1 cellular context compared by ENCODE assay signal in the genomic region with DNA sequence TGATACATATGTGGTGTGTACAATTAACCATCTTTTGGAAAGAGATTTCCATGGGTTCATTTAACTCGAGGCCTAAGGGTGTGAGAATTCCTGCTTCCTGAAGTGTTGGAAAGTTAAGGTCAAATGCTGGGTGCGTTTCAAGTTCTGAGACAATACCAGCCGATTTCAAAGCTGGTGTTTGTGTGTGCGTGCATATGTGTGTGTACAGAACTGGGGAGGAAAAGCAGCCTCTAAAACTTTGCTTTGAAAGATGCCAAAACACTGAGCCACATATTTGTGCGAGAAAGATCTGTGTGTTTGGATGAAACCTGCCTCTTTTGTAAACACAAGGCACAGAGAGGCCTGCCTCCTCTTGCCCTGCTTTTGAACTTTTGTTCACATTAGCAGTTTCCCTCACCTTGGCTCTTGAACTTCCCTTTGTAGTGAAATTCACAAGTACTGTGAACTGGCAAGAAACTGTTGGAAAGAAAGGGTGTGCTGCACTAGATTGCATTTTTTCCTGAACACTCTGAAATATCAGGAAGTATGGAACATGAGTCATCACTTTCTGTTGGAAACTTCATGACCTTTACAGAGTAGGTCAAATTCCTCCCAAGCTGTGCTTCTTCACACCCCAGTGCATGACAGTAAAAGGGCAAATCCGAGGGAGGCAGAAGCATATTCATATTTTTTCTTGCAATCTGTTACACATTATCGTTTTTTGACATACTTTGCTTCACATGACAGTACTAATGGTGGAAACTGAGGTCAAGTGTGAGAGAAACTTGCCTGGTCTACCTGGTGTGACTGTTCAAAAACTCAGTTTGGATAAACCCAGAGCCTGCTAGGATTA.
TF ChIP-seq lines count a peak whose summit lies in the region.

No MANE protein-coding gene starts in this region.

TF ChIP-seq in K562, 482 proteins besides CTCF, POLR2A, EP300 and RAD21 (continued from another document and continues in another):
- TF ChIP-seq, protein P1, sequence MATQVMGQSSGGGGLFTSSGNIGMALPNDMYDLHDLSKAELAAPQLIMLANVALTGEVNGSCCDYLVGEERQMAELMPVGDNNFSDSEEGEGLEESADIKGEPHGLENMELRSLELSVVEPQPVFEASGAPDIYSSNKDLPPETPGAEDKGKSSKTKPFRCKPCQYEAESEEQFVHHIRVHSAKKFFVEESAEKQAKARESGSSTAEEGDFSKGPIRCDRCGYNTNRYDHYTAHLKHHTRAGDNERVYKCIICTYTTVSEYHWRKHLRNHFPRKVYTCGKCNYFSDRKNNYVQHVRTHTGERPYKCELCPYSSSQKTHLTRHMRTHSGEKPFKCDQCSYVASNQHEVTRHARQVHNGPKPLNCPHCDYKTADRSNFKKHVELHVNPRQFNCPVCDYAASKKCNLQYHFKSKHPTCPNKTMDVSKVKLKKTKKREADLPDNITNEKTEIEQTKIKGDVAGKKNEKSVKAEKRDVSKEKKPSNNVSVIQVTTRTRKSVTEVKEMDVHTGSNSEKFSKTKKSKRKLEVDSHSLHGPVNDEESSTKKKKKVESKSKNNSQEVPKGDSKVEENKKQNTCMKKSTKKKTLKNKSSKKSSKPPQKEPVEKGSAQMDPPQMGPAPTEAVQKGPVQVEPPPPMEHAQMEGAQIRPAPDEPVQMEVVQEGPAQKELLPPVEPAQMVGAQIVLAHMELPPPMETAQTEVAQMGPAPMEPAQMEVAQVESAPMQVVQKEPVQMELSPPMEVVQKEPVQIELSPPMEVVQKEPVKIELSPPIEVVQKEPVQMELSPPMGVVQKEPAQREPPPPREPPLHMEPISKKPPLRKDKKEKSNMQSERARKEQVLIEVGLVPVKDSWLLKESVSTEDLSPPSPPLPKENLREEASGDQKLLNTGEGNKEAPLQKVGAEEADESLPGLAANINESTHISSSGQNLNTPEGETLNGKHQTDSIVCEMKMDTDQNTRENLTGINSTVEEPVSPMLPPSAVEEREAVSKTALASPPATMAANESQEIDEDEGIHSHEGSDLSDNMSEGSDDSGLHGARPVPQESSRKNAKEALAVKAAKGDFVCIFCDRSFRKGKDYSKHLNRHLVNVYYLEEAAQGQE (CRISPR knock-in tag; IDR thresholded peaks at IDR 0.05; ENCODE audit: low read depth): no peak
- TF ChIP-seq, protein P2, sequence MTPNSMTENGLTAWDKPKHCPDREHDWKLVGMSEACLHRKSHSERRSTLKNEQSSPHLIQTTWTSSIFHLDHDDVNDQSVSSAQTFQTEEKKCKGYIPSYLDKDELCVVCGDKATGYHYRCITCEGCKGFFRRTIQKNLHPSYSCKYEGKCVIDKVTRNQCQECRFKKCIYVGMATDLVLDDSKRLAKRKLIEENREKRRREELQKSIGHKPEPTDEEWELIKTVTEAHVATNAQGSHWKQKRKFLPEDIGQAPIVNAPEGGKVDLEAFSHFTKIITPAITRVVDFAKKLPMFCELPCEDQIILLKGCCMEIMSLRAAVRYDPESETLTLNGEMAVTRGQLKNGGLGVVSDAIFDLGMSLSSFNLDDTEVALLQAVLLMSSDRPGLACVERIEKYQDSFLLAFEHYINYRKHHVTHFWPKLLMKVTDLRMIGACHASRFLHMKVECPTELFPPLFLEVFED (CRISPR knock-in tag; conservative IDR thresholded peaks at IDR 0.05): no peak
- no peak for TF ChIP-seq ZBTB7A (IDR thresholded peaks at IDR 0.05; ENCODE audit: borderline replicate concordance, control insufficient read depth, low read depth, low read length)
- TF ChIP-seq RNF2 (IDR thresholded peaks at IDR 0.05): no peak
- TF ChIP-seq, protein P3, sequence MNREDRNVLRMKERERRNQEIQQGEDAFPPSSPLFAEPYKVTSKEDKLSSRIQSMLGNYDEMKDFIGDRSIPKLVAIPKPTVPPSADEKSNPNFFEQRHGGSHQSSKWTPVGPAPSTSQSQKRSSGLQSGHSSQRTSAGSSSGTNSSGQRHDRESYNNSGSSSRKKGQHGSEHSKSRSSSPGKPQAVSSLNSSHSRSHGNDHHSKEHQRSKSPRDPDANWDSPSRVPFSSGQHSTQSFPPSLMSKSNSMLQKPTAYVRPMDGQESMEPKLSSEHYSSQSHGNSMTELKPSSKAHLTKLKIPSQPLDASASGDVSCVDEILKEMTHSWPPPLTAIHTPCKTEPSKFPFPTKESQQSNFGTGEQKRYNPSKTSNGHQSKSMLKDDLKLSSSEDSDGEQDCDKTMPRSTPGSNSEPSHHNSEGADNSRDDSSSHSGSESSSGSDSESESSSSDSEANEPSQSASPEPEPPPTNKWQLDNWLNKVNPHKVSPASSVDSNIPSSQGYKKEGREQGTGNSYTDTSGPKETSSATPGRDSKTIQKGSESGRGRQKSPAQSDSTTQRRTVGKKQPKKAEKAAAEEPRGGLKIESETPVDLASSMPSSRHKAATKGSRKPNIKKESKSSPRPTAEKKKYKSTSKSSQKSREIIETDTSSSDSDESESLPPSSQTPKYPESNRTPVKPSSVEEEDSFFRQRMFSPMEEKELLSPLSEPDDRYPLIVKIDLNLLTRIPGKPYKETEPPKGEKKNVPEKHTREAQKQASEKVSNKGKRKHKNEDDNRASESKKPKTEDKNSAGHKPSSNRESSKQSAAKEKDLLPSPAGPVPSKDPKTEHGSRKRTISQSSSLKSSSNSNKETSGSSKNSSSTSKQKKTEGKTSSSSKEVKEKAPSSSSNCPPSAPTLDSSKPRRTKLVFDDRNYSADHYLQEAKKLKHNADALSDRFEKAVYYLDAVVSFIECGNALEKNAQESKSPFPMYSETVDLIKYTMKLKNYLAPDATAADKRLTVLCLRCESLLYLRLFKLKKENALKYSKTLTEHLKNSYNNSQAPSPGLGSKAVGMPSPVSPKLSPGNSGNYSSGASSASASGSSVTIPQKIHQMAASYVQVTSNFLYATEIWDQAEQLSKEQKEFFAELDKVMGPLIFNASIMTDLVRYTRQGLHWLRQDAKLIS (CRISPR knock-in tag; IDR thresholded peaks at IDR 0.05): no peak
- TF ChIP-seq HDAC1 (IDR thresholded peaks at IDR 0.05): 0 out of 4 replicates have a peak, but pooled peaks of 1 of the 2 experiments have one; percentile 25
- peak; percentile 97 for TF ChIP-seq MAFG (tag; conservative IDR thresholded peaks at IDR 0.05)
- no peak for TF ChIP-seq ZNF12 (CRISPR knock-in tag; IDR thresholded peaks at IDR 0.05)
- TF ChIP-seq SP1 (CRISPR knock-in tag; IDR thresholded peaks at IDR 0.05): no peak
- TF ChIP-seq ZNF561 (CRISPR knock-in tag; conservative IDR thresholded peaks at IDR 0.05): no peak
- TF ChIP-seq, protein P4, sequence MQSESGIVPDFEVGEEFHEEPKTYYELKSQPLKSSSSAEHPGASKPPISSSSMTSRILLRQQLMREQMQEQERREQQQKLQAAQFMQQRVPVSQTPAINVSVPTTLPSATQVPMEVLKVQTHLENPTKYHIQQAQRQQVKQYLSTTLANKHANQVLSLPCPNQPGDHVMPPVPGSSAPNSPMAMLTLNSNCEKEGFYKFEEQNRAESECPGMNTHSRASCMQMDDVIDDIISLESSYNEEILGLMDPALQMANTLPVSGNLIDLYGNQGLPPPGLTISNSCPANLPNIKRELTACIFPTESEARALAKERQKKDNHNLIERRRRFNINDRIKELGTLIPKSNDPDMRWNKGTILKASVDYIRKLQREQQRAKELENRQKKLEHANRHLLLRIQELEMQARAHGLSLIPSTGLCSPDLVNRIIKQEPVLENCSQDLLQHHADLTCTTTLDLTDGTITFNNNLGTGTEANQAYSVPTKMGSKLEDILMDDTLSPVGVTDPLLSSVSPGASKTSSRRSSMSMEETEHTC (IDR thresholded peaks at IDR 0.05): no peak
- peak; percentile 93 for TF ChIP-seq ESRRA (IDR thresholded peaks at IDR 0.05; ENCODE audit: borderline replicate concordance, low read depth)
- no peak for TF ChIP-seq KLF6 (CRISPR knock-in tag; IDR thresholded peaks at IDR 0.05; ENCODE audit: borderline replicate concordance)
- TF ChIP-seq MAFK (IDR thresholded peaks at IDR 0.05; ENCODE audit: low read length): peak; percentile 80
- TF ChIP-seq C11orf30 (IDR thresholded peaks at IDR 0.05; ENCODE audit: low read depth): peak; percentile 94
- TF ChIP-seq POU5F1 (IDR thresholded peaks at IDR 0.05; ENCODE audit: borderline replicate concordance, low read depth, low read length, partially characterized antibody): no peak
- no peak for TF ChIP-seq EWSR1 (IDR thresholded peaks at IDR 0.05; ENCODE audit: borderline replicate concordance, low read depth, partially characterized antibody)
- no peak for TF ChIP-seq ZNF77 (CRISPR knock-in tag; IDR thresholded peaks at IDR 0.05)
- no peak for TF ChIP-seq NFXL1 (CRISPR knock-in tag; IDR thresholded peaks at IDR 0.05)
- no peak for TF ChIP-seq IFI16 (CRISPR knock-in tag; IDR thresholded peaks at IDR 0.05)
- TF ChIP-seq ARNT (IDR thresholded peaks at IDR 0.05): no peak
- TF ChIP-seq SMARCA4 (IDR thresholded peaks at IDR 0.05): peak; percentile 72
- TF ChIP-seq ZC3H4 (CRISPR knock-in tag; IDR thresholded peaks at IDR 0.05; ENCODE audit: borderline replicate concordance): no peak
- no peak for TF ChIP-seq ZNF263 (CRISPR knock-in tag; IDR thresholded peaks at IDR 0.05; ENCODE audit: borderline replicate concordance)
- no peak for TF ChIP-seq ZNF57 (CRISPR knock-in tag; IDR thresholded peaks at IDR 0.05)
- peak; percentile 74 for TF ChIP-seq ARID1B (IDR thresholded peaks at IDR 0.05)
- TF ChIP-seq ATF1 (CRISPR knock-in tag; IDR thresholded peaks at IDR 0.05): no peak
- peak; percentile 16; the same call in 1 of the 2 replicates for TF ChIP-seq ATF1 (tag; IDR thresholded peaks at IDR 0.05)
- no peak for TF ChIP-seq ZNF431 (CRISPR knock-in tag; IDR thresholded peaks at IDR 0.05)
- no peak; the same call in none of the 2 replicates for TF ChIP-seq NR2C1 (IDR thresholded peaks at IDR 0.05)
- peak; percentile 70 for TF ChIP-seq NR2C1 (tag; IDR thresholded peaks at IDR 0.05)
- no peak for TF ChIP-seq STAT5B (CRISPR knock-in tag; IDR thresholded peaks at IDR 0.05)
- no peak for TF ChIP-seq GTF2E2 (tag; IDR thresholded peaks at IDR 0.05)
- TF ChIP-seq ELF2 (CRISPR knock-in tag; IDR thresholded peaks at IDR 0.05): 0 out of 2 replicates have a peak, but pooled peaks have one; percentile 13
- no peak for TF ChIP-seq ZNF184 (CRISPR knock-in tag; IDR thresholded peaks at IDR 0.05)
- TF ChIP-seq, protein P5, sequence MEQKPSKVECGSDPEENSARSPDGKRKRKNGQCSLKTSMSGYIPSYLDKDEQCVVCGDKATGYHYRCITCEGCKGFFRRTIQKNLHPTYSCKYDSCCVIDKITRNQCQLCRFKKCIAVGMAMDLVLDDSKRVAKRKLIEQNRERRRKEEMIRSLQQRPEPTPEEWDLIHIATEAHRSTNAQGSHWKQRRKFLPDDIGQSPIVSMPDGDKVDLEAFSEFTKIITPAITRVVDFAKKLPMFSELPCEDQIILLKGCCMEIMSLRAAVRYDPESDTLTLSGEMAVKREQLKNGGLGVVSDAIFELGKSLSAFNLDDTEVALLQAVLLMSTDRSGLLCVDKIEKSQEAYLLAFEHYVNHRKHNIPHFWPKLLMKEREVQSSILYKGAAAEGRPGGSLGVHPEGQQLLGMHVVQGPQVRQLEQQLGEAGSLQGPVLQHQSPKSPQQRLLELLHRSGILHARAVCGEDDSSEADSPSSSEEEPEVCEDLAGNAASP (IDR thresholded peaks at IDR 0.05): no peak
- TF ChIP-seq ETV1 (tag; conservative IDR thresholded peaks at IDR 0.05; ENCODE audit: low read depth): peak; percentile 27; the same call in 1 of the 2 replicates
- TF ChIP-seq, protein P6, sequence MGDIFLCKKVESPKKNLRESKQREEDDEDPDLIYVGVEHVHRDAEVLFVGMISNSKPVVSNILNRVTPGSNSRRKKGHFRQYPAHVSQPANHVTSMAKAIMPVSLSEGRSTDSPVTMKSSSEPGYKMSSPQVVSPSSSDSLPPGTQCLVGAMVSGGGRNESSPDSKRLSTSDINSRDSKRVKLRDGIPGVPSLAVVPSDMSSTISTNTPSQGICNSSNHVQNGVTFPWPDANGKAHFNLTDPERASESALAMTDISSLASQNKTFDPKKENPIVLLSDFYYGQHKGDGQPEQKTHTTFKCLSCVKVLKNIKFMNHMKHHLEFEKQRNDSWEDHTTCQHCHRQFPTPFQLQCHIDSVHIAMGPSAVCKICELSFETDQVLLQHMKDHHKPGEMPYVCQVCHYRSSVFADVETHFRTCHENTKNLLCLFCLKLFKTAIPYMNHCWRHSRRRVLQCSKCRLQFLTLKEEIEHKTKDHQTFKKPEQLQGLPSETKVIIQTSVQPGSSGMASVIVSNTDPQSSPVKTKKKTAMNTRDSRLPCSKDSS (IDR thresholded peaks at IDR 0.05; ENCODE audit: low read depth, partially characterized antibody): no peak
- TF ChIP-seq XRCC4 (IDR thresholded peaks at IDR 0.05; ENCODE audit: extremely low read depth, insufficient read depth, insufficient read length): no peak
- TF ChIP-seq RFX1 (IDR thresholded peaks at IDR 0.05): no peak
- peak; percentile 73; the same call in 1 of the 2 replicates for TF ChIP-seq DPF2 (IDR thresholded peaks at IDR 0.05)
- 0 out of 2 replicates have a peak, but pooled peaks have one; percentile 18 for TF ChIP-seq LEF1 (IDR thresholded peaks at IDR 0.05)
- TF ChIP-seq PHF8 (IDR thresholded peaks at IDR 0.05; ENCODE audit: borderline replicate concordance, low read length): no peak
- TF ChIP-seq CREB1 (IDR thresholded peaks at IDR 0.05): no peak
- no peak for TF ChIP-seq CREB1 (CRISPR knock-in tag; IDR thresholded peaks at IDR 0.05)
- TF ChIP-seq HDAC2 (IDR thresholded peaks at IDR 0.05): no peak
- no peak for TF ChIP-seq MCM5 (IDR thresholded peaks at IDR 0.05; ENCODE audit: low read depth)
- TF ChIP-seq, protein P7, sequence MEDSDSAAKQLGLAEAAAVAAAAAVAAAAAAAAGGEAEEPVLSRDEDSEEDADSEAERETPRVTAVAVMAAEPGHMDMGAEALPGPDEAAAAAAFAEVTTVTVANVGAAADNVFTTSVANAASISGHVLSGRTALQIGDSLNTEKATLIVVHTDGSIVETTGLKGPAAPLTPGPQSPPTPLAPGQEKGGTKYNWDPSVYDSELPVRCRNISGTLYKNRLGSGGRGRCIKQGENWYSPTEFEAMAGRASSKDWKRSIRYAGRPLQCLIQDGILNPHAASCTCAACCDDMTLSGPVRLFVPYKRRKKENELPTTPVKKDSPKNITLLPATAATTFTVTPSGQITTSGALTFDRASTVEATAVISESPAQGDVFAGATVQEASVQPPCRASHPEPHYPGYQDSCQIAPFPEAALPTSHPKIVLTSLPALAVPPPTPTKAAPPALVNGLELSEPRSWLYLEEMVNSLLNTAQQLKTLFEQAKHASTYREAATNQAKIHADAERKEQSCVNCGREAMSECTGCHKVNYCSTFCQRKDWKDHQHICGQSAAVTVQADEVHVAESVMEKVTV (CRISPR knock-in tag; IDR thresholded peaks at IDR 0.05): no peak
- TF ChIP-seq ZNF780A (CRISPR knock-in tag; IDR thresholded peaks at IDR 0.05): no peak
- TF ChIP-seq, protein P8, sequence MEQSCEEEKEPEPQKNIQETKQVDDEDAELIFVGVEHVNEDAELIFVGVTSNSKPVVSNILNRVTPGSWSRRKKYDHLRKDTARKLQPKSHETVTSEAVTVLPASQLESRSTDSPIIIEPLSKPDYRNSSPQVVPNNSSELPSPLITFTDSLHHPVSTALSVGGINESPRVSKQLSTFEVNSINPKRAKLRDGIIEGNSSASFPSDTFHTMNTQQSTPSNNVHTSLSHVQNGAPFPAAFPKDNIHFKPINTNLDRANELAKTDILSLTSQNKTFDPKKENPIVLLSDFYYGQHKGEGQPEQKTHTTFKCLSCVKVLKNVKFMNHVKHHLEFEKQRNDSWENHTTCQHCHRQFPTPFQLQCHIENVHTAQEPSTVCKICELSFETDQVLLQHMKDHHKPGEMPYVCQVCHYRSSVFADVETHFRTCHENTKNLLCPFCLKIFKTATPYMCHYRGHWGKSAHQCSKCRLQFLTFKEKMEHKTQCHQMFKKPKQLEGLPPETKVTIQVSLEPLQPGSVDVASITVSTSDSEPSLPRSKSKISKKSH (CRISPR knock-in tag; IDR thresholded peaks at IDR 0.05): no peak
- TF ChIP-seq FUS (optimal IDR thresholded peaks at IDR 0.05; ENCODE audit: low read depth, low read length): no peak
